ENCODE assay signal across 8 cellular contexts in the genomic region with DNA sequence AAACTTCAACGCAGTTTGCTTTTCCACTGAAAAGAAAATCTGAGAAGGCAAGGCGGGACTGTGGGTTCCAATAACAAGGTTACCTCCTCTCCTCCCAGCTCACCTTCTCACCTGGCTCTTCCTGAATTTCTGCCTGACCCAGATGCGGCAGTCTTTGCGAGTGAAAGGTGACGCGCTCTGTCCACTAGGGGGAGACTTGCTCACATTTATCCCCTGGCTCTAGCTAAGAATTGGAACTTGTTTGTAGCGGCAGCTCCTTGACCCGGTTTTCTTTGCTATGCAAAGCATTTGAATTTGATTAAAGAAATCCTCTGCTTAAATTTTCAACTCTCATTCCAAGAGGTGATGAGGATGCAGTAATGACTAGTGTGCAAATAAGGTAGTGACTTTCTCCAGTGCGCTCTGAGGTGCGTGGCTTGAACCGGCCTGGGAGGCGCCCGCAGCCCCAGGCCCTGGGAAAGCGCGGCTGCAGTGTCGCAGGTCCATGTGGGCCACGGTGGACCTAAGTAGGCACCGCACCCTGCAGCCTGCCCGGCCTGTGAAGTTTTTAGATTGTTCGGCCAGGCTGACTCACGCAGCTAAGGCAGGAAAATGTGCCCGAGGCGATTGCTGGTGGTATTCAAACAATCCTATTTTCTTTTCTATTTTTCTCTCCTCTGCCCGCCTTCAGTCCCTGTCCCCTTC.
DNase-seq lines count a peak whose midpoint lies in the region; ATAC-seq, FAIRE-seq and TF ChIP-seq lines count a peak whose summit lies in the region.

No MANE protein-coding gene starts in this region.

- DNase-seq in HCT116 (ENCODE audit: low read depth, low spot score), result peak; percentile 54
- peak; percentile 81 for DNase-seq in LoVo (ENCODE audit: low spot score)
- peak; percentile 59 for DNase-seq in RKO (ENCODE audit: low spot score)
- DNase-seq in activated naive CD4-positive, alpha-beta T cell treated with anti-CD3 and anti-CD28 coated beads, Interleukin-2, amount 50 U/mL, for 16 hours, result peak; percentile 30
- peak; percentile 62 for DNase-seq in germinal center (ENCODE audit: low spot score)
- DNase-seq in pancreas, result peak; percentile 33 to 73 (median 66)
- no peak for DNase-seq in activated CD4-positive, CD25-positive, alpha-beta regulatory T cell treated with anti-CD3 and anti-CD28 coated beads, Interleukin-2, amount 50 U/mL, for 72 hours

- H3K27me3 ChIP-seq in HCT116 (ENCODE audit: insufficient read depth, low read length) (no peaks in the 10 kb centered on the region), pancreas (no peaks in the 10 kb centered on the region)

- peak; percentile 13 for FAIRE-seq in pancreas (lab: Jason Lieb, UNC)

- H3K9me3 ChIP-seq in HCT116 (ENCODE audit: control insufficient read depth in 1 of 2, insufficient read depth in 1 of 2, low read depth in 1 of 2, low read length in 2 of 2) (no peaks in the 10 kb centered on the region), pancreas (no peaks in the 10 kb centered on the region)

- ATAC-seq in HCT116 (peak; percentile 98), pancreas (peak; percentile 83 to 98 (median 96))

- H3K4me2 ChIP-seq in HCT116 (ENCODE audit: low read length), result no peak overlapping the region

- no peaks in the 10 kb centered on the region for H4K20me1 ChIP-seq in HCT116 (ENCODE audit: insufficient read depth)

- 23% methylated on average over 24 of the region's 24 CpGs for WGBS in pancreas, 2 donors

- H2AFZ ChIP-seq in HCT116 (ENCODE audit: low read depth, low read length, poor library complexity, severe bottlenecking), result no peak overlapping the region

- no peak for TF ChIP-seq POLR2A in HCT116 (IDR thresholded peaks at IDR 0.05; ENCODE audit: borderline replicate concordance, extremely low read depth, insufficient read depth, insufficient read length)

- POLR2A ChIA-PET in HCT116 (lab: Charles Lee), result interaction anchor here (1.2 kb wide), 1 partner anchor 275 kb away, joined by 4 read pairs; no protein-coding TSS in a partner anchor

- H3K27ac ChIP-seq in HCT116 (ENCODE audit: low read depth, low read length) (no peak overlapping the region), pancreas (no peak overlapping the region)

- no peaks in the 10 kb centered on the region for H3K9me2 ChIP-seq in HCT116 (ENCODE audit: insufficient read depth)

- CTCF ChIA-PET in HCT116 (lab: Charles Lee), result interaction anchor here (0.8 to 3.0 kb wide), 20 partner anchors 9 to 276 kb away, joined by 3 to 53 read pairs (median 4); no protein-coding TSS in a partner anchor

- intact Hi-C loops in HCT116 (cut with micrococcal nuclease), result loop anchor here (1.0 kb wide), 2 partner anchors 109 to 276 kb away; no protein-coding TSS in a partner anchor
- intact Hi-C loops in pancreas (cut with DNase I), result no loop called here

- no peaks in the 10 kb centered on the region for H3K79me2 ChIP-seq in HCT116 (ENCODE audit: insufficient read depth, low read length)

- H3K4me1 ChIP-seq in HCT116 (ENCODE audit: control insufficient read depth in 1 of 2, insufficient read depth in 2 of 2, low read length in 2 of 2) (0 out of 4 replicates have a peak, but pooled peaks cover 0 to 3% of the 10 kb centered on the region in 2 experiments), pancreas (no peaks in the 10 kb centered on the region)

- peak; percentile 79 for TF ChIP-seq CTCF in GM12875 (IDR thresholded peaks at IDR 0.05; ENCODE audit: borderline replicate concordance, insufficient read depth, low read depth, low read length)
- TF ChIP-seq CTCF in HCT116 (IDR thresholded peaks at IDR 0.05 in 2 of 3, conservative IDR thresholded peaks at IDR 0.05 in 1 of 3; ENCODE audit: borderline replicate concordance in 1 of 3, insufficient read depth in 1 of 3, low read depth in 2 of 3, low read length in 2 of 3), result peak; percentile 75 to 91 (median 90); a peak in 5 of 6 replicates
- TF ChIP-seq CTCF in pancreas (IDR thresholded peaks at IDR 0.05), result peak; percentile 73 to 93 (median 82)

- no peaks in the 10 kb centered on the region for H3K36me3 ChIP-seq in HCT116 (ENCODE audit: control insufficient read depth in 1 of 2, insufficient read depth in 2 of 2, low read length in 2 of 2)
- H3K36me3 ChIP-seq in pancreas, result no peaks in the 10 kb centered on the region

- H3K9ac ChIP-seq in HCT116 (ENCODE audit: low read length), result no peak overlapping the region

- TF ChIP-seq RAD21 in HCT116 (IDR thresholded peaks at IDR 0.05; ENCODE audit: low read depth), result peak; percentile 89

- BruUV-seq in HCT116 (replicated peaks; lab: Mats Ljungman, UMichigan), result no TSS peak

- H3K4me3 ChIP-seq in GM12875 (ENCODE audit: low read depth, low read length), result no peak overlapping the region
- no peak overlapping the region for H3K4me3 ChIP-seq in HCT116 (replicated peaks in 1 of 2; ENCODE audit: low read depth in 1 of 2, low read length in 2 of 2)
- no peak overlapping the region for H3K4me3 ChIP-seq in pancreas

- RAD21 ChIA-PET in HCT116 (lab: Charles Lee; ENCODE audit: low non-redundant PET in 1 of 2, low total read pairs in 2 of 2, uncharacterized antibody in 2 of 2, unreplicated experiment in 2 of 2), result interaction anchor here (0.7 to 1.4 kb wide), 8 partner anchors 108 to 276 kb away, joined by 3 to 13 read pairs (median 4); no protein-coding TSS in a partner anchor

TF ChIP-seq in HCT116, 20 proteins besides CTCF, POLR2A, EP300 and RAD21:
- no peak for TF ChIP-seq EZH2 (IDR thresholded peaks at IDR 0.05)
- TF ChIP-seq MAX (IDR thresholded peaks at IDR 0.05), result no peak
- no peak for TF ChIP-seq CEBPB (IDR thresholded peaks at IDR 0.05; ENCODE audit: low read depth)
- TF ChIP-seq YY1 (IDR thresholded peaks at IDR 0.05; ENCODE audit: extremely low read depth, insufficient replicate concordance, low read depth, low read length), result no peak
- no peak for TF ChIP-seq ZNF274 (IDR thresholded peaks at IDR 0.05; ENCODE audit: low read depth, low read length)
- no peak for TF ChIP-seq ELF1 (IDR thresholded peaks at IDR 0.05; ENCODE audit: borderline replicate concordance, low read depth)
- TF ChIP-seq JUND (IDR thresholded peaks at IDR 0.05), result no peak
- no peak for TF ChIP-seq SRF (IDR thresholded peaks at IDR 0.05; ENCODE audit: low read depth)
- TF ChIP-seq, protein P1, sequence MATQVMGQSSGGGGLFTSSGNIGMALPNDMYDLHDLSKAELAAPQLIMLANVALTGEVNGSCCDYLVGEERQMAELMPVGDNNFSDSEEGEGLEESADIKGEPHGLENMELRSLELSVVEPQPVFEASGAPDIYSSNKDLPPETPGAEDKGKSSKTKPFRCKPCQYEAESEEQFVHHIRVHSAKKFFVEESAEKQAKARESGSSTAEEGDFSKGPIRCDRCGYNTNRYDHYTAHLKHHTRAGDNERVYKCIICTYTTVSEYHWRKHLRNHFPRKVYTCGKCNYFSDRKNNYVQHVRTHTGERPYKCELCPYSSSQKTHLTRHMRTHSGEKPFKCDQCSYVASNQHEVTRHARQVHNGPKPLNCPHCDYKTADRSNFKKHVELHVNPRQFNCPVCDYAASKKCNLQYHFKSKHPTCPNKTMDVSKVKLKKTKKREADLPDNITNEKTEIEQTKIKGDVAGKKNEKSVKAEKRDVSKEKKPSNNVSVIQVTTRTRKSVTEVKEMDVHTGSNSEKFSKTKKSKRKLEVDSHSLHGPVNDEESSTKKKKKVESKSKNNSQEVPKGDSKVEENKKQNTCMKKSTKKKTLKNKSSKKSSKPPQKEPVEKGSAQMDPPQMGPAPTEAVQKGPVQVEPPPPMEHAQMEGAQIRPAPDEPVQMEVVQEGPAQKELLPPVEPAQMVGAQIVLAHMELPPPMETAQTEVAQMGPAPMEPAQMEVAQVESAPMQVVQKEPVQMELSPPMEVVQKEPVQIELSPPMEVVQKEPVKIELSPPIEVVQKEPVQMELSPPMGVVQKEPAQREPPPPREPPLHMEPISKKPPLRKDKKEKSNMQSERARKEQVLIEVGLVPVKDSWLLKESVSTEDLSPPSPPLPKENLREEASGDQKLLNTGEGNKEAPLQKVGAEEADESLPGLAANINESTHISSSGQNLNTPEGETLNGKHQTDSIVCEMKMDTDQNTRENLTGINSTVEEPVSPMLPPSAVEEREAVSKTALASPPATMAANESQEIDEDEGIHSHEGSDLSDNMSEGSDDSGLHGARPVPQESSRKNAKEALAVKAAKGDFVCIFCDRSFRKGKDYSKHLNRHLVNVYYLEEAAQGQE (IDR thresholded peaks at IDR 0.05; ENCODE audit: low read depth), result no peak
- TF ChIP-seq CBX3 (IDR thresholded peaks at IDR 0.05; ENCODE audit: low read depth), result no peak
- TF ChIP-seq EGR1 (IDR thresholded peaks at IDR 0.05; ENCODE audit: low read depth), result no peak
